ENCODE assay signal across 17 cellular contexts in the genomic region with DNA sequence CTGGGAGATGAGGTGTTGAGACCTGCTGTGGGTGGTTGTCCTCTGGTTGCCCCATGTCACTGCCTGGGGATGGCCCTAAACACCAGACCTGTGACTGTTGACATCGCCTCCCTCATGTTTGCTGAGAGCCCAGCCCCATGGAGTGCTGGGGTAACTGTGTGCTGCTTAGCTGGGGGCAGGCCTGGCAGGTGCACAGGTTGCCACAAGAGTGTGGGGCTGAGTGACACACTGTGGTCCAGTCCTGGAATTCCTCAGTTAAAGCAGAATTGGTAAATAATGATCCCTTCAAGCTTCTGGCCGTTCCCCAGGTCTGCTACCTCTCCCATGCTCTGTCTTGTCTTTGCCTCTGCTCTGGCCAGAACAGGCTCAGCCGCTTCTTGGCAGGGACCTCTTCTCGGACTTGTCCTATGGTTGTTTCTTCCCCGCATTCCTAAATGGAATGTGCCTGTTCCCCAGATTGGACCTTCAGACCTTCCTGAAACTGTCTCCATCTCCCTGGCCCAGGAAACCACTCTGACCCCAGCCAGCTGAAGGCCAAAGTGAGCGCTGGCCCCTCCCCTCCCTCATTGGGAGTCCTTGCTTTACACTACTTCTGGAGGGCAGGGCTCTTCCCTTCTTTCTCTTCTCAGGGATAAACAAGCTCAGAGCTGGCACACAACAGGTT.
"Had no signal": no experiment of that assay in that cellular context is flagged by ENCODE, and none has a peak within 500 bp of the region (broad histone marks: within the 10 kb centered on the region; RNA-seq: fewer than 3 reads in every experiment).

No MANE protein-coding gene starts in this region.

- H3K9me3 ChIP-seq: heart right ventricle, left ventricle myocardium inferior, pancreas, upper lobe of right lung had no signal

- DNase-seq: activated B cell treated with CpG ODN at 0.5 μM for 24 hours; activated CD4-positive, alpha-beta memory T cell treated with anti-CD3 and anti-CD28 coated beads, Interleukin-2, amount 10 ng/mL, durations not matched to agents 7 days and 5 days; activated CD4-positive, alpha-beta T cell treated with anti-CD3 and anti-CD28 coated beads for 48 hours; activated CD8-positive, alpha-beta memory T cell treated with anti-CD3 and anti-CD28 coated beads, Interleukin-2, amount 10 ng/mL, durations not matched to agents 7 days and 5 days; activated naive CD4-positive, alpha-beta T cell treated with anti-CD3 and anti-CD28 coated beads, Interleukin-2, amount 50 U/mL, for 16 hours; activated T-cell treated with anti-CD3 and anti-CD28 coated beads, Interleukin-2, amount 50 U/mL, for 1 hour; brain microvascular endothelial cell; cortex of kidney; erythroblast; heart right ventricle; left ventricle myocardium inferior; naive thymus-derived CD4-positive, alpha-beta T cell; stimulated activated naive B cell treated with anti-CD40 and anti-IgM and Interleukin-4, amounts not matched to agents 10 μg/mL and 1 μg/mL and 100 μg/mL, for 72 hours; T-helper 1 cell; T-helper 9 cell; upper lobe of right lung had no signal

- H3K27ac ChIP-seq: brain microvascular endothelial cell, heart right ventricle, left ventricle myocardium inferior, pancreas, upper lobe of right lung had no signal

- ATAC-seq: activated CD8-positive, alpha-beta memory T cell treated with anti-CD3 and anti-CD28 coated beads, Interleukin-2, amount 10 ng/mL, durations not matched to agents 7 days and 5 days; heart right ventricle; naive thymus-derived CD4-positive, alpha-beta T cell; pancreas; stimulated activated naive B cell treated with anti-CD40 and anti-IgM and Interleukin-4, amounts not matched to agents 10 μg/mL and 1 μg/mL and 100 μg/mL, for 72 hours had no signal

- H3K27me3 ChIP-seq: brain microvascular endothelial cell, pancreas had no signal

- H3K4me3 ChIP-seq: heart right ventricle, left ventricle myocardium inferior, pancreas, upper lobe of right lung had no signal

- H3K36me3 ChIP-seq: brain microvascular endothelial cell, heart right ventricle, left ventricle myocardium inferior, pancreas, upper lobe of right lung had no signal

- H3K4me1 ChIP-seq: heart right ventricle, left ventricle myocardium inferior, pancreas, upper lobe of right lung had no signal
